1 cellular context compared by ENCODE assay signal in genomic region chr16:2912330-2913199, GRCh38.
TF ChIP-seq lines count a peak whose summit lies in the region.

No MANE protein-coding gene starts in this region.

TF ChIP-seq in endothelial cell of umbilical vein, 7 proteins besides CTCF, POLR2A, EP300 and RAD21:
- TF ChIP-seq MAX (IDR thresholded peaks at IDR 0.05; ENCODE audit: insufficient read depth, insufficient read length) (no peak), FOS (IDR thresholded peaks at IDR 0.05; ENCODE audit: borderline replicate concordance, insufficient read depth, low read length) (no peak), GATA2 (IDR thresholded peaks at IDR 0.05; ENCODE audit: insufficient read depth, insufficient read length, low read depth, low read length) (no peak), EZH2 (IDR thresholded peaks at IDR 0.05; ENCODE audit: borderline replicate concordance, low read depth, low read length, severe bottlenecking) (no peak), POLR2AphosphoS5 (IDR thresholded peaks at IDR 0.05; ENCODE audit: insufficient read depth, low read depth, low read length) (no peak), MYC (IDR thresholded peaks at IDR 0.05; ENCODE audit: low read depth, low read length) (no peak), JUN (IDR thresholded peaks at IDR 0.05; ENCODE audit: borderline replicate concordance, insufficient read depth, insufficient read length, low read depth) (no peak)
